14 cellular contexts compared by ENCODE assay signal in the genomic region with DNA sequence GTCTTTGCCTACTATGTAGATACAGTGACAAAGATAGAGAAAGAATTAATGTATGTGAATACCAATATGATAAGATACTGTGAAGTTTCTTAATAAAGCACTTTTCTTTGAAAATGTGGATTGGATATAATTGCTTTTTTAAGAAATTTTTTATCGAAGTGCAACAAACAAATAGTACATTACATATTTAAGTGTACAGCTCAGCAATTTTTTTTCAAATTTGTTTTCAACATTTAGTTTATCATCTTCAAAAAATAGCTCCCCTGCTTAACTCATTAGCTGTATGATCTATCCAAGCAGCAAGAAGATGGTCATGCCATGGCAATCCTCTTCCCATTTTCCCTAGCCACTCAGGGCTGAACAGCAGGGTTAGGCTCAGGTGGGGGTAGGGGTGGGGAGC. TPM values are rescaled to one million over a fixed set of nuclear protein-coding genes. Genes with fewer than 3 reads are reported as not detected.
A peak's percentile ranks its signal among the peaks of the same experiment; 100 is the strongest.
DNase-seq lines count a peak whose midpoint lies in the region; ATAC-seq, FAIRE-seq and TF ChIP-seq lines count a peak whose summit lies in the region.
"Had no signal": no experiment of that assay in that cellular context is flagged by ENCODE, and none has a peak within 500 bp of the region (broad histone marks: within the 10 kb centered on the region; RNA-seq: fewer than 3 reads in every experiment).

No MANE protein-coding gene starts in this region.

- intact Hi-C loops in activated naive CD4-positive, alpha-beta T cell treated with anti-CD3 and anti-CD28 coated beads for 36 hours (cut with micrococcal nuclease), result no loop called here

- H3K36me3 Mint-ChIP-seq in activated naive CD4-positive, alpha-beta T cell treated with anti-CD3 and anti-CD28 coated beads, Interleukin-2, amount 50 U/mL, for 24 hours, result peaks cover 3% of the 10 kb centered on the region
- H3K36me3 Mint-ChIP-seq in activated naive CD4-positive, alpha-beta T cell treated with anti-CD3 and anti-CD28 coated beads for 36 hours (ENCODE audit: low read depth), result no peaks in the 10 kb centered on the region
- H3K36me3 Mint-ChIP-seq in central memory CD8-positive, alpha-beta T cell (ENCODE audit: insufficient read depth), result peaks cover 3% of the 10 kb centered on the region

- H3K9me3 Mint-ChIP-seq in activated naive CD4-positive, alpha-beta T cell treated with anti-CD3 and anti-CD28 coated beads, Interleukin-2, amount 50 U/mL, for 24 hours, result peaks cover 2% of the 10 kb centered on the region
- no peaks in the 10 kb centered on the region for H3K9me3 Mint-ChIP-seq in activated naive CD4-positive, alpha-beta T cell treated with anti-CD3 and anti-CD28 coated beads for 36 hours
- H3K9me3 Mint-ChIP-seq in central memory CD8-positive, alpha-beta T cell, result peaks cover 1% of the 10 kb centered on the region
- H3K9me3 Mint-ChIP-seq: CD4-positive, alpha-beta T cell; GM23338 had no signal

- peaks cover 81% of the 10 kb centered on the region for H3K4me1 Mint-ChIP-seq in activated naive CD4-positive, alpha-beta T cell treated with anti-CD3 and anti-CD28 coated beads, Interleukin-2, amount 50 U/mL, for 24 hours
- H3K4me1 Mint-ChIP-seq in activated naive CD4-positive, alpha-beta T cell treated with anti-CD3 and anti-CD28 coated beads for 36 hours (ENCODE audit: low read depth), result peaks cover 73% of the 10 kb centered on the region
- H3K4me1 Mint-ChIP-seq in central memory CD8-positive, alpha-beta T cell, result peaks cover 89% of the 10 kb centered on the region

- peak overlapping the region; percentile 41 for H3K27ac Mint-ChIP-seq in activated naive CD4-positive, alpha-beta T cell treated with anti-CD3 and anti-CD28 coated beads, Interleukin-2, amount 50 U/mL, for 24 hours
- H3K27ac Mint-ChIP-seq in activated naive CD4-positive, alpha-beta T cell treated with anti-CD3 and anti-CD28 coated beads for 36 hours, result no peak overlapping the region
- peak overlapping the region; percentile 49 for H3K27ac Mint-ChIP-seq in central memory CD8-positive, alpha-beta T cell (ENCODE audit: low read depth)
- H3K27ac Mint-ChIP-seq: B cell; CD4-positive, alpha-beta T cell; GM23338 had no signal

- no peak for DNase-seq in activated naive CD4-positive, alpha-beta T cell treated with anti-CD3 and anti-CD28 coated beads for 36 hours
- DNase-seq in D721Med (ENCODE audit: insufficient read length, low spot score), result no peak
- no peak for DNase-seq in central memory CD8-positive, alpha-beta T cell (ENCODE audit: low spot score in 2 of 2)
- DNase-seq: C1 segment of cervical spinal cord; Caco-2; CD4-positive, alpha-beta T cell; DMS53; H7 had no signal

- no peak overlapping the region for H3K4me3 Mint-ChIP-seq in activated naive CD4-positive, alpha-beta T cell treated with anti-CD3 and anti-CD28 coated beads, Interleukin-2, amount 50 U/mL, for 24 hours
- no peak overlapping the region for H3K4me3 Mint-ChIP-seq in activated naive CD4-positive, alpha-beta T cell treated with anti-CD3 and anti-CD28 coated beads for 36 hours
- H3K4me3 Mint-ChIP-seq in central memory CD8-positive, alpha-beta T cell, result peak overlapping the region; percentile 25
- H3K4me3 Mint-ChIP-seq: B cell, GM23338 had no signal

- TF ChIP-seq CTCF in D721Med (IDR thresholded peaks at IDR 0.05; ENCODE audit: insufficient read depth, missing control alignments), result no peak

- CTCF ChIA-PET in activated naive CD4-positive, alpha-beta T cell treated with anti-CD3 and anti-CD28 coated beads for 36 hours (lab: Charles Lee), result no interaction called here

- no peak for ATAC-seq in central memory CD8-positive, alpha-beta T cell (replicated peaks; ENCODE audit: extremely low read depth, poor library complexity, severe bottlenecking)
- no peak for ATAC-seq in HG03159 (IDR thresholded peaks at IDR 0.05; ENCODE audit: unreplicated experiment)
- no peak for ATAC-seq in GM19395 (IDR thresholded peaks at IDR 0.05; ENCODE audit: unreplicated experiment)
- ATAC-seq in GM18858 (IDR thresholded peaks at IDR 0.05; ENCODE audit: unreplicated experiment), result no peak
- ATAC-seq: GM23338 had no signal

- peak; percentile 46 for FAIRE-seq in D721Med (lab: Jason Lieb, UNC)

- no peaks in the 10 kb centered on the region for H3K27me3 Mint-ChIP-seq in activated naive CD4-positive, alpha-beta T cell treated with anti-CD3 and anti-CD28 coated beads, Interleukin-2, amount 50 U/mL, for 24 hours
- H3K27me3 Mint-ChIP-seq in activated naive CD4-positive, alpha-beta T cell treated with anti-CD3 and anti-CD28 coated beads for 36 hours (ENCODE audit: low read depth), result no peaks in the 10 kb centered on the region
- no peaks in the 10 kb centered on the region for H3K27me3 Mint-ChIP-seq in central memory CD8-positive, alpha-beta T cell
- H3K27me3 Mint-ChIP-seq: B cell; CD4-positive, alpha-beta T cell had no signal

RNA-seq across cellular contexts. Expression of a gene that starts 40.5 kb away (rescaled TPM):
- total RNA-seq in activated naive CD4-positive, alpha-beta T cell treated with anti-CD3 and anti-CD28 coated beads for 36 hours, result 10 to 100 TPM; 45.6 to 49.7 TPM
